Comparison of ENCODE assay signal across 8 cellular contexts in genomic region chr2:54722641-54723299, GRCh38. TPM values are rescaled to one million over a fixed set of nuclear protein-coding genes. Genes with fewer than 3 reads are reported as not detected.
DNase-seq lines count a peak whose midpoint lies in the region; ATAC-seq and TF ChIP-seq lines count a peak whose summit lies in the region.

No MANE protein-coding gene starts in this region.

- H3K36me3 Mint-ChIP-seq in WTC11: no peaks in the 10 kb centered on the region

- peaks cover 3 to 31% (median 20%) of the 10 kb centered on the region in 6 donors for H3K4me1 ChIP-seq in spleen

- no peaks in the 10 kb centered on the region for H3K9me3 ChIP-seq in spleen

- 7 to 9% (median 8%) methylated on average over 18 to 20 of the region's 20 CpGs for WGBS in spleen, 5 donors

- peak; percentile 0 for ATAC-seq in WTC11
- no peak for ATAC-seq in HG03342 (IDR thresholded peaks at IDR 0.05; ENCODE audit: unreplicated experiment)
- ATAC-seq in GM18870 (IDR thresholded peaks at IDR 0.05; ENCODE audit: unreplicated experiment): no peak

- POLR2A ChIA-PET in BJ (lab: Charles Lee): no interaction called here
- POLR2A ChIA-PET in WTC11 (lab: Charles Lee): interaction anchor here (0.5 to 1.5 kb wide), 4 partner anchors 10 to 328 kb away, joined by 3 to 6 read pairs (median 4); partner anchors contain the start of gene RTN4

- intact Hi-C loops in spleen (cut with DNase I; ENCODE audit: low total_unique reads) (no loop called here), head of caudate nucleus (cut with DNase I) (loop anchor here (10.0 kb wide), 3 partner anchors 112 to 442 kb away; no protein-coding TSS in a partner anchor)

- H3K4me3 Mint-ChIP-seq in WTC11: peak overlapping the region; percentile 84

- CTCF ChIA-PET in BJ (lab: Yijun Ruan, JAX): interaction anchor here (0.7 to 1.6 kb wide), 3 partner anchors 9 to 201 kb away, joined by 3 to 6 read pairs (median 6); no protein-coding TSS in a partner anchor
- CTCF ChIA-PET in WTC11 (lab: Charles Lee): interaction anchor here (0.8 to 2.3 kb wide), 7 partner anchors 14 to 670 kb away, joined by 3 to 13 read pairs (median 4); no protein-coding TSS in a partner anchor

- H3K4me3 ChIP-seq in BJ (ENCODE audit: low read depth, low read length) (peak overlapping the region; percentile 71), spleen (peak overlapping the region; percentile 61 to 91 (median 82))

- peaks cover 57% of the 10 kb centered on the region for H3K27me3 Mint-ChIP-seq in WTC11 (ENCODE audit: low read depth)

- peak; percentile 11 for DNase-seq in BJ (ENCODE audit: low read depth)
- DNase-seq in HCEC 1CT: peak; percentile 78
- DNase-seq in WTC11 (ENCODE audit: low spot score): no peak
- DNase-seq in hepatic stellate cell (ENCODE audit: low spot score): peak; percentile 70
- DNase-seq in spleen: no peak
- DNase-seq in head of caudate nucleus: no peak

- peaks cover 7% of the 10 kb centered on the region for H3K4me1 Mint-ChIP-seq in WTC11

- H3K36me3 ChIP-seq in BJ (ENCODE audit: control insufficient read depth, insufficient read depth, low read length): no peaks in the 10 kb centered on the region
- H3K36me3 ChIP-seq in spleen: no peaks in the 10 kb centered on the region

- H3K27ac Mint-ChIP-seq in WTC11: peak overlapping the region; percentile 57; the same call in 1 of the 2 replicates

- H3K27me3 ChIP-seq in BJ (ENCODE audit: control insufficient read depth, insufficient read depth, low read length): peaks cover 10% of the 10 kb centered on the region
- H3K27me3 ChIP-seq in spleen (replicated peaks in 1 of 7): peaks cover 0 to 43% (median 12%) of the 10 kb centered on the region in 7 donors

- TF ChIP-seq POLR2A in spleen (IDR thresholded peaks at IDR 0.05): no peak

- peak overlapping the region; percentile 48 to 87 (median 82) for H3K27ac ChIP-seq in spleen

- H3K9me3 Mint-ChIP-seq in WTC11: no peaks in the 10 kb centered on the region

- no peak for TF ChIP-seq CTCF in BJ (IDR thresholded peaks at IDR 0.05; ENCODE audit: insufficient read depth, low read depth, low read length)
- no peak for TF ChIP-seq CTCF in WTC11 (IDR thresholded peaks at IDR 0.05)
- TF ChIP-seq CTCF in spleen (IDR thresholded peaks at IDR 0.05 in 8 of 11, conservative IDR thresholded peaks at IDR 0.05 in 3 of 11): no peak

TF ChIP-seq in WTC11, 78 proteins besides CTCF, POLR2A, EP300 and RAD21:
- no peak for TF ChIP-seq AR (CRISPR knock-in tag; IDR thresholded peaks at IDR 0.05)
- no peak for TF ChIP-seq SP1 (CRISPR knock-in tag; conservative IDR thresholded peaks at IDR 0.05)
- TF ChIP-seq, protein P1, sequence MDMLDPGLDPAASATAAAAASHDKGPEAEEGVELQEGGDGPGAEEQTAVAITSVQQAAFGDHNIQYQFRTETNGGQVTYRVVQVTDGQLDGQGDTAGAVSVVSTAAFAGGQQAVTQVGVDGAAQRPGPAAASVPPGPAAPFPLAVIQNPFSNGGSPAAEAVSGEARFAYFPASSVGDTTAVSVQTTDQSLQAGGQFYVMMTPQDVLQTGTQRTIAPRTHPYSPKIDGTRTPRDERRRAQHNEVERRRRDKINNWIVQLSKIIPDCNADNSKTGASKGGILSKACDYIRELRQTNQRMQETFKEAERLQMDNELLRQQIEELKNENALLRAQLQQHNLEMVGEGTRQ (CRISPR knock-in tag; IDR thresholded peaks at IDR 0.05): no peak
- TF ChIP-seq, protein P2, sequence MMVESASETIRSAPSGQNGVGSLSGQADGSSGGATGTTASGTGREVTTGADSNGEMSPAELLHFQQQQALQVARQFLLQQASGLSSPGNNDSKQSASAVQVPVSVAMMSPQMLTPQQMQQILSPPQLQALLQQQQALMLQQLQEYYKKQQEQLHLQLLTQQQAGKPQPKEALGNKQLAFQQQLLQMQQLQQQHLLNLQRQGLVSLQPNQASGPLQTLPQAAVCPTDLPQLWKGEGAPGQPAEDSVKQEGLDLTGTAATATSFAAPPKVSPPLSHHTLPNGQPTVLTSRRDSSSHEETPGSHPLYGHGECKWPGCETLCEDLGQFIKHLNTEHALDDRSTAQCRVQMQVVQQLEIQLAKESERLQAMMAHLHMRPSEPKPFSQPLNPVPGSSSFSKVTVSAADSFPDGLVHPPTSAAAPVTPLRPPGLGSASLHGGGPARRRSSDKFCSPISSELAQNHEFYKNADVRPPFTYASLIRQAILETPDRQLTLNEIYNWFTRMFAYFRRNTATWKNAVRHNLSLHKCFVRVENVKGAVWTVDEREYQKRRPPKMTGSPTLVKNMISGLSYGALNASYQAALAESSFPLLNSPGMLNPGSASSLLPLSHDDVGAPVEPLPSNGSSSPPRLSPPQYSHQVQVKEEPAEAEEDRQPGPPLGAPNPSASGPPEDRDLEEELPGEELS (CRISPR knock-in tag; IDR thresholded peaks at IDR 0.05): 0 out of 2 replicates have a peak, but pooled peaks have one; percentile 6
- TF ChIP-seq USF1 (CRISPR knock-in tag; IDR thresholded peaks at IDR 0.05): 0 out of 2 replicates have a peak, but pooled peaks have one; percentile 11
- no peak for TF ChIP-seq ZNF396 (CRISPR knock-in tag; IDR thresholded peaks at IDR 0.05; ENCODE audit: borderline replicate concordance)
- no peak for TF ChIP-seq GTF2I (CRISPR knock-in tag; conservative IDR thresholded peaks at IDR 0.05)
- no peak for TF ChIP-seq STAT6 (CRISPR knock-in tag; conservative IDR thresholded peaks at IDR 0.05; ENCODE audit: low read depth)
- no peak for TF ChIP-seq TP53 (CRISPR knock-in tag; IDR thresholded peaks at IDR 0.05)

RNA-seq across cellular contexts. Expression of gene EML6, which starts 0.7 kb away (rescaled TPM):
- 0.18 and 0.36 TPM in 2 replicates for polyA plus RNA-seq in BJ (2011; rRNA removed)
- 0.47 and 1.5 TPM in 2 replicates for polyA minus RNA-seq in BJ (2011; rRNA and poly(A)+ RNA removed)
- total RNA-seq in WTC11 (2021): 1.9 to 2.5 TPM (median 2.1 TPM) in 3 replicates
- 10 to 100 TPM in 1 of 7 donors, 1 to 10 TPM in 6; 4.9 to 18.2 (median 8.5) TPM for total RNA-seq in spleen
- 1 to 10 TPM; 4.7 to 5.9 (median 5.5) TPM for polyA plus RNA-seq in spleen

Comparison
In these comparisons a context has a peak if more than half of its experiments do, and no peak if none do; other contexts are left out.
1. DNase-seq: peak in BJ (single experiment), HCEC 1CT (single experiment) and hepatic stellate cell (single experiment); none in WTC11 (single experiment), spleen (single experiment) and head of caudate nucleus (0 of 42).